24 cellular contexts compared by ENCODE assay signal in the genomic region with DNA sequence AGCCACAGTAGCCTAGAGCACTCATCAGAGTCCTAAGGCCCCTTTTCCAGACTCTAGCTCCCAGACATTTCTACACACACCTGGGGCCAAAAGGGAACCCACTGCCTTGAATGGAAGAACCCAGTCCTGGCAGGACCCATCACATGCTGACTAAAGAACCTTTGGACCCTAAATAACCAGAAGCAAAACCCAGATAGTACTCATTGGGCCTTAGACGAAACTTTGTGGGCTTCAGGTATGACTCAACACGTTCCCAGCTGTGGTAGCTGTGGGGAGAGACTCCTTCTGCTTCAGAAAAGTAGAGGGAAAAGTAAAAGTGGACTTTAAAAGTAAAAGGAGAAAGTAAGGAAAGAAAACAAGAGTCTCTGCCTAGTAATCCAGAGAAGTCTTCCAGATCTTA.
DNase-seq lines count a peak whose midpoint lies in the region; ATAC-seq and TF ChIP-seq lines count a peak whose summit lies in the region.
"Had no signal": no experiment of that assay in that cellular context is flagged by ENCODE, and none has a peak within 500 bp of the region (broad histone marks: within the 10 kb centered on the region; RNA-seq: fewer than 3 reads in every experiment).

No MANE protein-coding gene starts in this region.

- no peaks in the 10 kb centered on the region for H3K79me1 ChIP-seq in IMR-90 (ENCODE audit: low read depth in 1 of 2, low read length in 2 of 2)

- H2BK15ac ChIP-seq in IMR-90 (ENCODE audit: low read depth, low read length) = no peak overlapping the region

- TF ChIP-seq RAD21 in IMR-90 (IDR thresholded peaks at IDR 0.05; ENCODE audit: low read length) = no peak

- no peak overlapping the region for H3K9ac ChIP-seq in mammary epithelial cell (ENCODE audit: insufficient read depth, low read length)
- no peak overlapping the region for H3K9ac ChIP-seq in IMR-90 (ENCODE audit: low read depth, low read length)
- H3K9ac ChIP-seq in OCI-LY3 (ENCODE audit: low read length) = no peak overlapping the region
- H3K9ac ChIP-seq: BLaER1 had no signal

- H2BK5ac ChIP-seq in IMR-90 (ENCODE audit: low read depth, low read length, poor library complexity, severe bottlenecking) = no peak overlapping the region

- no peak overlapping the region for H3K14ac ChIP-seq in IMR-90 (replicated peaks; ENCODE audit: low read depth, low read length)

- no peak overlapping the region for H4K91ac ChIP-seq in IMR-90 (ENCODE audit: insufficient read depth, low read depth, low read length)

- no peak overlapping the region for H3K56ac ChIP-seq in IMR-90 (ENCODE audit: extremely low read depth, insufficient read depth, low read length)

- H3K79me2 ChIP-seq in mammary epithelial cell (ENCODE audit: insufficient read depth, low read length) (no peaks in the 10 kb centered on the region), OCI-LY3 (ENCODE audit: low read length) (no peaks in the 10 kb centered on the region)

- H3K9me1 ChIP-seq in IMR-90 (ENCODE audit: insufficient read depth, low read length) = no peaks in the 10 kb centered on the region

- in situ Hi-C loops in mammary epithelial cell (cut with MboI; ENCODE audit: low sequenced_read_pairs in 2 of 2) = no loop called here
- in situ Hi-C loops in IMR-90 (cut with MboI; ENCODE audit: low sequenced_read_pairs) = no loop called here
- in situ Hi-C loops in astrocyte of the spinal cord (cut with HindIII; ENCODE audit: low sequenced_read_pairs) = no loop called here

- H2BK120ac ChIP-seq in IMR-90 (ENCODE audit: low read depth, low read length) = no peak overlapping the region

- no peak overlapping the region for H4K5ac ChIP-seq in IMR-90 (ENCODE audit: low read depth, low read length)

- peak overlapping the region; percentile 36; the same call in 1 of the 2 replicates for H3K18ac ChIP-seq in IMR-90 (ENCODE audit: low read depth, low read length)

- H4K20me1 ChIP-seq in mammary epithelial cell (ENCODE audit: insufficient read depth, low read length) (no peaks in the 10 kb centered on the region), IMR-90 (ENCODE audit: insufficient read depth, low read length) (no peaks in the 10 kb centered on the region), OCI-LY3 (ENCODE audit: insufficient read depth, low read length) (no peaks in the 10 kb centered on the region)
- H4K20me1 ChIP-seq: BLaER1 had no signal

- BruUV-seq in mammary epithelial cell (replicated peaks; lab: Mats Ljungman, UMichigan) (no TSS peak), MCF 10A (replicated peaks; lab: Mats Ljungman, UMichigan) (no TSS peak), IMR-90 (replicated peaks; lab: Mats Ljungman, UMichigan) (no TSS peak)

- H3K36me3 ChIP-seq in mammary epithelial cell (ENCODE audit: insufficient read depth, low read length) = no peaks in the 10 kb centered on the region
- no peaks in the 10 kb centered on the region for H3K36me3 ChIP-seq in IMR-90 (ENCODE audit: control insufficient read depth, insufficient read depth, low read length)
- H3K36me3 ChIP-seq in OCI-LY3 (replicated peaks; ENCODE audit: low read depth, low read length) = no peaks in the 10 kb centered on the region
- H3K36me3 ChIP-seq in heart left ventricle = peaks cover 0 to 8% (median 0%) of the 10 kb centered on the region in 9 donors
- H3K36me3 ChIP-seq: BE2C, BLaER1 had no signal

- no peaks in the 10 kb centered on the region for H3K4me1 Mint-ChIP-seq in MCF 10A (ENCODE audit: insufficient read depth, unreplicated experiment)
- H3K4me1 Mint-ChIP-seq: CD14-positive monocyte; CD4-positive, alpha-beta memory T cell; CD4-positive, CD25-positive, alpha-beta regulatory T cell; CD8-positive, alpha-beta memory T cell had no signal

- no peaks in the 10 kb centered on the region for H3K36me3 Mint-ChIP-seq in MCF 10A (ENCODE audit: insufficient read depth, unreplicated experiment)
- H3K36me3 Mint-ChIP-seq: CD4-positive, alpha-beta memory T cell; CD4-positive, CD25-positive, alpha-beta regulatory T cell; CD8-positive, alpha-beta memory T cell had no signal

- H3K4me1 ChIP-seq in mammary epithelial cell (ENCODE audit: insufficient read depth, low read length) = no peaks in the 10 kb centered on the region
- no peaks in the 10 kb centered on the region for H3K4me1 ChIP-seq in IMR-90 (ENCODE audit: control insufficient read depth, insufficient read depth, low read length)
- peaks cover 13% of the 10 kb centered on the region for H3K4me1 ChIP-seq in OCI-LY3 (ENCODE audit: low read length)
- H3K4me1 ChIP-seq in heart left ventricle = no peaks in the 10 kb centered on the region
- H3K4me1 ChIP-seq: BE2C, BLaER1 had no signal

- DNase-seq in mammary epithelial cell (peak; percentile 37), MCF 10A (ENCODE audit: unreplicated experiment) (no peak), IMR-90 (no peak), astrocyte of the spinal cord (ENCODE audit: low read depth, low spot score) (peak; percentile 13), heart left ventricle (no peak), GM10266 (ENCODE audit: extremely low spot score) (no peak)
- DNase-seq: ACHN; BE2C; C1 segment of cervical spinal cord; CD4-positive, alpha-beta memory T cell; CD4-positive, CD25-positive, alpha-beta regulatory T cell; CD8-positive, alpha-beta memory T cell; COR-L47; DMS 273 treated with DMSO at 0.1 percent for 48 hours; DMS153; DMS53; DND-41; EL; GDM1 had no signal

- H3K27me3 Mint-ChIP-seq in MCF 10A (ENCODE audit: insufficient read depth, unreplicated experiment) = no peaks in the 10 kb centered on the region
- H3K27me3 Mint-ChIP-seq: CD4-positive, alpha-beta memory T cell; CD4-positive, CD25-positive, alpha-beta regulatory T cell had no signal

- no peak for TF ChIP-seq CTCF in mammary epithelial cell (conservative IDR thresholded peaks at IDR 0.05 in 1 of 2, IDR thresholded peaks at IDR 0.05 in 1 of 2; ENCODE audit: extremely low read depth in 1 of 2, insufficient read depth in 1 of 2, low read depth in 1 of 2, low read length in 2 of 2)
- no peak for TF ChIP-seq CTCF in MCF 10A (IDR thresholded peaks at IDR 0.05; ENCODE audit: unreplicated experiment)
- no peak for TF ChIP-seq CTCF in IMR-90 (conservative IDR thresholded peaks at IDR 0.05; ENCODE audit: low read depth, low read length)
- no peak for TF ChIP-seq CTCF in OCI-LY3 (IDR thresholded peaks at IDR 0.05; ENCODE audit: low read depth, low read length)
- no peak for TF ChIP-seq CTCF in astrocyte of the spinal cord (IDR thresholded peaks at IDR 0.05; ENCODE audit: low read depth, low read length)
- TF ChIP-seq CTCF in heart left ventricle (IDR thresholded peaks at IDR 0.05) = no peak
- TF ChIP-seq CTCF in GM10266 (IDR thresholded peaks at IDR 0.05; ENCODE audit: control insufficient read depth, insufficient read depth, low read depth, missing control alignments) = no peak

- no peak overlapping the region for H3K27ac Mint-ChIP-seq in MCF 10A (ENCODE audit: low read depth, unreplicated experiment)
- H3K27ac Mint-ChIP-seq: CD14-positive monocyte; CD4-positive, alpha-beta memory T cell; CD4-positive, CD25-positive, alpha-beta regulatory T cell; CD8-positive, alpha-beta memory T cell had no signal

- H3K4me3 ChIP-seq in mammary epithelial cell (replicated peaks in 1 of 3; ENCODE audit: insufficient read depth in 1 of 3, low read depth in 2 of 3, low read length in 3 of 3) = no peak overlapping the region
- no peak overlapping the region for H3K4me3 ChIP-seq in IMR-90 (ENCODE audit: insufficient read depth, low read depth, low read length)
- no peak overlapping the region for H3K4me3 ChIP-seq in OCI-LY3 (ENCODE audit: low read length)
- H3K4me3 ChIP-seq in astrocyte of the spinal cord (ENCODE audit: low read depth, low read length) = no peak overlapping the region
- no peak overlapping the region for H3K4me3 ChIP-seq in heart left ventricle
- H3K4me3 ChIP-seq: BLaER1 had no signal

- no peak overlapping the region for H3K4me2 ChIP-seq in mammary epithelial cell (ENCODE audit: insufficient read depth, low read depth, low read length)
- no peak overlapping the region for H3K4me2 ChIP-seq in IMR-90 (ENCODE audit: low read depth, low read length)
- H3K4me2 ChIP-seq in OCI-LY3 (ENCODE audit: low read length) = peak overlapping the region; percentile 37
- H3K4me2 ChIP-seq: BLaER1 had no signal

- H3K9me3 Mint-ChIP-seq in MCF 10A (ENCODE audit: unreplicated experiment) = no peaks in the 10 kb centered on the region
- H3K9me3 Mint-ChIP-seq: CD4-positive, CD25-positive, alpha-beta regulatory T cell; CD8-positive, alpha-beta memory T cell had no signal

- ATAC-seq in IMR-90 (ENCODE audit: low read depth) (no peak), GM18868 (IDR thresholded peaks at IDR 0.05; ENCODE audit: unreplicated experiment) (no peak), heart left ventricle (no peak)

- no peak overlapping the region for H4K8ac ChIP-seq in IMR-90 (ENCODE audit: low read depth in 2 of 2, low read length in 2 of 2)

- peak overlapping the region; percentile 16 for H2AK9ac ChIP-seq in IMR-90 (replicated peaks; ENCODE audit: low read depth, low read length, poor library complexity)

- no peak overlapping the region for H3K23ac ChIP-seq in IMR-90 (ENCODE audit: low read depth, low read length)

- intact Hi-C loops in mammary epithelial cell (cut with micrococcal nuclease) (no loop called here), MCF 10A (cut with micrococcal nuclease) (no loop called here), IMR-90 (cut with micrococcal nuclease) (no loop called here), heart left ventricle (cut with DNase I) (no loop called here)

- no peaks in the 10 kb centered on the region for H3K27me3 ChIP-seq in mammary epithelial cell (ENCODE audit: insufficient read depth, low read length)
- H3K27me3 ChIP-seq in IMR-90 (ENCODE audit: control insufficient read depth, insufficient read depth, low read length) = no peaks in the 10 kb centered on the region
- H3K27me3 ChIP-seq in OCI-LY3 (ENCODE audit: low read depth, low read length) = peaks cover 12% of the 10 kb centered on the region; the same call in 1 of the 2 replicates
- H3K27me3 ChIP-seq in heart left ventricle = no peaks in the 10 kb centered on the region
- H3K27me3 ChIP-seq: BE2C, BLaER1 had no signal

- H3K9me3 ChIP-seq in mammary epithelial cell (replicated peaks; ENCODE audit: insufficient read depth, low read length) = peaks cover 2% of the 10 kb centered on the region
- H3K9me3 ChIP-seq in IMR-90 (ENCODE audit: control insufficient read depth, insufficient read depth, low read length) = no peaks in the 10 kb centered on the region
- no peaks in the 10 kb centered on the region for H3K9me3 ChIP-seq in OCI-LY3 (ENCODE audit: insufficient read depth, low read length)
- H3K9me3 ChIP-seq in heart left ventricle = peaks cover 0 to 8% (median 0%) of the 10 kb centered on the region in 12 donors
- H3K9me3 ChIP-seq: BE2C, BLaER1 had no signal

- H2BK20ac ChIP-seq in IMR-90 (ENCODE audit: low read depth, low read length) = no peak overlapping the region

- H2AFZ ChIP-seq in mammary epithelial cell (ENCODE audit: low read depth, low read length) = no peak overlapping the region
- H2AFZ ChIP-seq in IMR-90 (replicated peaks; ENCODE audit: low read length, poor library complexity) = no peak overlapping the region
- no peak overlapping the region for H2AFZ ChIP-seq in OCI-LY3 (ENCODE audit: low read depth, low read length)

- H2AK5ac ChIP-seq in IMR-90 (ENCODE audit: low read depth, low read length) = no peak overlapping the region

- H3K27ac ChIP-seq in mammary epithelial cell (ENCODE audit: insufficient read depth, low read depth, low read length) (no peak overlapping the region), IMR-90 (ENCODE audit: insufficient read depth, low read length) (no peak overlapping the region), OCI-LY3 (ENCODE audit: low read length) (no peak overlapping the region), heart left ventricle (no peak overlapping the region)
- H3K27ac ChIP-seq: 22Rv1, BLaER1 had no signal

- CTCF ChIA-PET in mammary epithelial cell (lab: Charles Lee; ENCODE audit: low non-redundant PET) (no interaction called here), MCF 10A (lab: Yijun Ruan, JAX) (no interaction called here), IMR-90 (lab: Yijun Ruan, JAX) (interaction anchor here (1.0 to 1.1 kb wide), 2 partner anchors 12 to 24 kb away, joined by 3 read pairs; no protein-coding TSS in a partner anchor)

- H3K4ac ChIP-seq in IMR-90 (ENCODE audit: low read depth, low read length) = no peak overlapping the region

- TF ChIP-seq POLR2A in IMR-90 (IDR thresholded peaks at IDR 0.05; ENCODE audit: low read depth, low read length) (no peak), heart left ventricle (IDR thresholded peaks at IDR 0.05) (no peak)

- 33% methylated on average over 2 of the region's 2 CpGs for WGBS in mammary epithelial cell (ENCODE audit: low coverage, missing lambda C conversion rate)
- no CpG with 5 or more reads among the region's 2 CpGs for WGBS in IMR-90 (ENCODE audit: extremely low coverage in 2 of 2, insufficient read length in 1 of 2), 2 experiments
- WGBS in heart left ventricle, 4 donors = 67 to 100% (median 89%) methylated on average over 2 of the region's 2 CpGs

- POLR2A ChIA-PET in MCF 10A (lab: Yijun Ruan, JAX) = no interaction called here
- POLR2A ChIA-PET in IMR-90 (lab: Charles Lee; ENCODE audit: unreplicated experiment) = no interaction called here

- dilution Hi-C loops in mammary epithelial cell (cut with HindIII; ENCODE audit: low sequenced_read_pairs) (no loop called here), IMR-90 (cut with HindIII; ENCODE audit: low sequenced_read_pairs, unreplicated experiment) (no loop called here)

- no peak overlapping the region for H3K4me3 Mint-ChIP-seq in MCF 10A (ENCODE audit: unreplicated experiment)
- H3K4me3 Mint-ChIP-seq: CD14-positive monocyte; CD4-positive, alpha-beta memory T cell; CD4-positive, CD25-positive, alpha-beta regulatory T cell; CD8-positive, alpha-beta memory T cell had no signal

Comparison
In these comparisons a context has a peak if more than half of its experiments do, and no peak if none do; other contexts are left out.
1. DNase-seq: peak in mammary epithelial cell (single experiment) and astrocyte of the spinal cord (single experiment); none in MCF 10A (single experiment), IMR-90 (single experiment), heart left ventricle (0 of 5) and GM10266 (single experiment).